ENCODE assay signal across 1 cellular context in the genomic region with DNA sequence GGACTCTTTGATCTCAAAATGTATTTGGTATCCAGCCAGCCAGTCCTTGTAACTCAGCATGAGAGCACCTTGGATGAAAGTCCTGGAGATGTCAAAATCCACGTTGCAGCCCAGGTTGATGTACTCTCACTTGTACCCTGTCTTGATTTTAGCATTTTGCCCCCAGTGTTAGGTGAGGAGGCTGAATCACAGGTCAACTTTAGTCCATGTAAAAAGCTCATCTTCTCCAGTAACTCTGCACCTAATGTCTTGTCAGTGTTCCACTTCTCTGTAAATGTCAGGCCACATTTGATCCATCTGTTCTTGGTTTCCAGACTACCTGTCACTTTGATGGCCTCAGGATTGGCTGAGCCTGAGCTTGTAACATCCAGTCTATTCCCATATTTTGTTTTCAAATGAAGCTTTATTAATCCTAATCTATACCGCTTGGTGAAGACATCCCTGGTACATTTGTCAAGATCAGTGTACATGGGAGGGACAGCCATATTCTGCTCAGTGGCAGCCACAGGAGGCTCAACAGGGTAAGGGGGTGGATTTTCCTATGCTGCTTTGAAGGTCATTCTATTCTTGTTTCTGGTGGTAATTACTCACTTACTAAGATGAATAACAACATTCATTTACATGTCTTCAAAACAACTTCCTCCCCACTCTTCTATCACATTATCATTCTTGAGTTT.
TF ChIP-seq lines count a peak whose summit lies in the region.

No MANE protein-coding gene starts in this region.

TF ChIP-seq in GM23338, 12 proteins besides CTCF, POLR2A, EP300 and RAD21:
- TF ChIP-seq, protein P1, sequence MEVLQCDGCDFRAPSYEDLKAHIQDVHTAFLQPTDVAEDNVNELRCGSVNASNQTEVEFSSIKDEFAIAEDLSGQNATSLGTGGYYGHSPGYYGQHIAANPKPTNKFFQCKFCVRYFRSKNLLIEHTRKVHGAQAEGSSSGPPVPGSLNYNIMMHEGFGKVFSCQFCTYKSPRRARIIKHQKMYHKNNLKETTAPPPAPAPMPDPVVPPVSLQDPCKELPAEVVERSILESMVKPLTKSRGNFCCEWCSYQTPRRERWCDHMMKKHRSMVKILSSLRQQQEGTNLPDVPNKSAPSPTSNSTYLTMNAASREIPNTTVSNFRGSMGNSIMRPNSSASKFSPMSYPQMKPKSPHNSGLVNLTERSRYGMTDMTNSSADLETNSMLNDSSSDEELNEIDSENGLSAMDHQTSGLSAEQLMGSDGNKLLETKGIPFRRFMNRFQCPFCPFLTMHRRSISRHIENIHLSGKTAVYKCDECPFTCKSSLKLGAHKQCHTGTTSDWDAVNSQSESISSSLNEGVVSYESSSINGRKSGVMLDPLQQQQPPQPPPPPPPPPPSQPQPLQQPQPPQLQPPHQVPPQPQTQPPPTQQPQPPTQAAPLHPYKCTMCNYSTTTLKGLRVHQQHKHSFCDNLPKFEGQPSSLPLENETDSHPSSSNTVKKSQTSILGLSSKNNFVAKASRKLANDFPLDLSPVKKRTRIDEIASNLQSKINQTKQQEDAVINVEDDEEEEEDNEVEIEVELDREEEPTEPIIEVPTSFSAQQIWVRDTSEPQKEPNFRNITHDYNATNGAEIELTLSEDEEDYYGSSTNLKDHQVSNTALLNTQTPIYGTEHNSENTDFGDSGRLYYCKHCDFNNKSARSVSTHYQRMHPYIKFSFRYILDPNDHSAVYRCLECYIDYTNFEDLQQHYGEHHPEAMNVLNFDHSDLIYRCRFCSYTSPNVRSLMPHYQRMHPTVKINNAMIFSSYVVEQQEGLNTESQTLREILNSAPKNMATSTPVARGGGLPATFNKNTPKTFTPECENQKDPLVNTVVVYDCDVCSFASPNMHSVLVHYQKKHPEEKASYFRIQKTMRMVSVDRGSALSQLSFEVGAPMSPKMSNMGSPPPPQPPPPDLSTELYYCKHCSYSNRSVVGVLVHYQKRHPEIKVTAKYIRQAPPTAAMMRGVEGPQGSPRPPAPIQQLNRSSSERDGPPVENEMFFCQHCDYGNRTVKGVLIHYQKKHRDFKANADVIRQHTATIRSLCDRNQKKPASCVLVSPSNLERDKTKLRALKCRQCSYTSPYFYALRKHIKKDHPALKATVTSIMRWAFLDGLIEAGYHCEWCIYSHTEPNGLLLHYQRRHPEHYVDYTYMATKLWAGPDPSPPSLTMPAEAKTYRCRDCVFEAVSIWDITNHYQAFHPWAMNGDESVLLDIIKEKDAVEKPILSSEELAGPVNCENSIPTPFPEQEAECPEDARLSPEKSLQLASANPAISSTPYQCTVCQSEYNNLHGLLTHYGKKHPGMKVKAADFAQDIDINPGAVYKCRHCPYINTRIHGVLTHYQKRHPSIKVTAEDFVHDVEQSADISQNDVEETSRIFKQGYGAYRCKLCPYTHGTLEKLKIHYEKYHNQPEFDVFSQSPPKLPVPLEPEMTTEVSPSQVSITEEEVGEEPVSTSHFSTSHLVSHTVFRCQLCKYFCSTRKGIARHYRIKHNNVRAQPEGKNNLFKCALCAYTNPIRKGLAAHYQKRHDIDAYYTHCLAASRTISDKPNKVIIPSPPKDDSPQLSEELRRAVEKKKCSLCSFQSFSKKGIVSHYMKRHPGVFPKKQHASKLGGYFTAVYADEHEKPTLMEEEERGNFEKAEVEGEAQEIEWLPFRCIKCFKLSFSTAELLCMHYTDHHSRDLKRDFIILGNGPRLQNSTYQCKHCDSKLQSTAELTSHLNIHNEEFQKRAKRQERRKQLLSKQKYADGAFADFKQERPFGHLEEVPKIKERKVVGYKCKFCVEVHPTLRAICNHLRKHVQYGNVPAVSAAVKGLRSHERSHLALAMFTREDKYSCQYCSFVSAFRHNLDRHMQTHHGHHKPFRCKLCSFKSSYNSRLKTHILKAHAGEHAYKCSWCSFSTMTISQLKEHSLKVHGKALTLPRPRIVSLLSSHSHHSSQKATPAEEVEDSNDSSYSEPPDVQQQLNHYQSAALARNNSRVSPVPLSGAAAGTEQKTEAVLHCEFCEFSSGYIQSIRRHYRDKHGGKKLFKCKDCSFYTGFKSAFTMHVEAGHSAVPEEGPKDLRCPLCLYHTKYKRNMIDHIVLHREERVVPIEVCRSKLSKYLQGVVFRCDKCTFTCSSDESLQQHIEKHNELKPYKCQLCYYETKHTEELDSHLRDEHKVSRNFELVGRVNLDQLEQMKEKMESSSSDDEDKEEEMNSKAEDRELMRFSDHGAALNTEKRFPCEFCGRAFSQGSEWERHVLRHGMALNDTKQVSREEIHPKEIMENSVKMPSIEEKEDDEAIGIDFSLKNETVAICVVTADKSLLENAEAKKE (CRISPR knock-in tag; IDR thresholded peaks at IDR 0.05): no peak
- TF ChIP-seq, protein P2, sequence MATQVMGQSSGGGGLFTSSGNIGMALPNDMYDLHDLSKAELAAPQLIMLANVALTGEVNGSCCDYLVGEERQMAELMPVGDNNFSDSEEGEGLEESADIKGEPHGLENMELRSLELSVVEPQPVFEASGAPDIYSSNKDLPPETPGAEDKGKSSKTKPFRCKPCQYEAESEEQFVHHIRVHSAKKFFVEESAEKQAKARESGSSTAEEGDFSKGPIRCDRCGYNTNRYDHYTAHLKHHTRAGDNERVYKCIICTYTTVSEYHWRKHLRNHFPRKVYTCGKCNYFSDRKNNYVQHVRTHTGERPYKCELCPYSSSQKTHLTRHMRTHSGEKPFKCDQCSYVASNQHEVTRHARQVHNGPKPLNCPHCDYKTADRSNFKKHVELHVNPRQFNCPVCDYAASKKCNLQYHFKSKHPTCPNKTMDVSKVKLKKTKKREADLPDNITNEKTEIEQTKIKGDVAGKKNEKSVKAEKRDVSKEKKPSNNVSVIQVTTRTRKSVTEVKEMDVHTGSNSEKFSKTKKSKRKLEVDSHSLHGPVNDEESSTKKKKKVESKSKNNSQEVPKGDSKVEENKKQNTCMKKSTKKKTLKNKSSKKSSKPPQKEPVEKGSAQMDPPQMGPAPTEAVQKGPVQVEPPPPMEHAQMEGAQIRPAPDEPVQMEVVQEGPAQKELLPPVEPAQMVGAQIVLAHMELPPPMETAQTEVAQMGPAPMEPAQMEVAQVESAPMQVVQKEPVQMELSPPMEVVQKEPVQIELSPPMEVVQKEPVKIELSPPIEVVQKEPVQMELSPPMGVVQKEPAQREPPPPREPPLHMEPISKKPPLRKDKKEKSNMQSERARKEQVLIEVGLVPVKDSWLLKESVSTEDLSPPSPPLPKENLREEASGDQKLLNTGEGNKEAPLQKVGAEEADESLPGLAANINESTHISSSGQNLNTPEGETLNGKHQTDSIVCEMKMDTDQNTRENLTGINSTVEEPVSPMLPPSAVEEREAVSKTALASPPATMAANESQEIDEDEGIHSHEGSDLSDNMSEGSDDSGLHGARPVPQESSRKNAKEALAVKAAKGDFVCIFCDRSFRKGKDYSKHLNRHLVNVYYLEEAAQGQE (IDR thresholded peaks at IDR 0.05; ENCODE audit: unreplicated experiment): no peak
- TF ChIP-seq EZH2 (IDR thresholded peaks at IDR 0.05; ENCODE audit: low read depth, unreplicated experiment) (no peak), ZNF331 (CRISPR knock-in tag; IDR thresholded peaks at IDR 0.05; ENCODE audit: low read depth) (no peak), NANOG (IDR thresholded peaks at IDR 0.05; ENCODE audit: borderline replicate concordance) (no peak), JUNB (IDR thresholded peaks at IDR 0.05; ENCODE audit: unreplicated experiment) (no peak), POLR2AphosphoS5 (IDR thresholded peaks at IDR 0.05; ENCODE audit: low read depth) (no peak), CREB1 (CRISPR knock-in tag; IDR thresholded peaks at IDR 0.05; ENCODE audit: low read depth) (no peak), ZNF114 (CRISPR knock-in tag; IDR thresholded peaks at IDR 0.05) (no peak), STAT1 (IDR thresholded peaks at IDR 0.05; ENCODE audit: unreplicated experiment) (no peak), EZH2phosphoT487 (IDR thresholded peaks at IDR 0.05; ENCODE audit: unreplicated experiment) (no peak)
- TF ChIP-seq, protein P3, sequence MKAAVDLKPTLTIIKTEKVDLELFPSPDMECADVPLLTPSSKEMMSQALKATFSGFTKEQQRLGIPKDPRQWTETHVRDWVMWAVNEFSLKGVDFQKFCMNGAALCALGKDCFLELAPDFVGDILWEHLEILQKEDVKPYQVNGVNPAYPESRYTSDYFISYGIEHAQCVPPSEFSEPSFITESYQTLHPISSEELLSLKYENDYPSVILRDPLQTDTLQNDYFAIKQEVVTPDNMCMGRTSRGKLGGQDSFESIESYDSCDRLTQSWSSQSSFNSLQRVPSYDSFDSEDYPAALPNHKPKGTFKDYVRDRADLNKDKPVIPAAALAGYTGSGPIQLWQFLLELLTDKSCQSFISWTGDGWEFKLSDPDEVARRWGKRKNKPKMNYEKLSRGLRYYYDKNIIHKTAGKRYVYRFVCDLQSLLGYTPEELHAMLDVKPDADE (IDR thresholded peaks at IDR 0.05): no peak
